ENCODE assay signal across 17 cellular contexts in the genomic region with DNA sequence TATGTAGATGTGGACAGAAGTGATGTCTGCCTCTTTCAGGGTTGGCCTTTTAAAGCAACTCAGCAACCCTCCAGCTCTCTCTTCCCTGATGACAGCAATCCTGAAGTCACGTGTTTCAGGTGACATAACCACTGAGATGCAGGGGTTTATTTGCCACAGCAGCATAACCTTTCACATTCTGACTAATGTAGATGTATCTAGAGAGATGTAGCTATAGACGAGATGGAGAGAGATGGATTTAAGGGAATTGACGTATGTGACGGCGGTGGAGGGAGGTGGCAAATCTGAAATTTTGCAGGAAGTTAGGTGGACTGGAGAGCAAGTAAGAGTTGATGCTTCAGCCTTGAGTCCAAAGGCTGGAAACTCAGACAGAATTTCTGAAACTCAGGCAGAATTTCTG.
DNase-seq lines count a peak whose midpoint lies in the region; ATAC-seq and TF ChIP-seq lines count a peak whose summit lies in the region.
"Had no signal": no experiment of that assay in that cellular context is flagged by ENCODE, and none has a peak within 500 bp of the region (broad histone marks: within the 10 kb centered on the region; RNA-seq: fewer than 3 reads in every experiment).

No MANE protein-coding gene starts in this region.

- H3K4me1 ChIP-seq in GM23248 (ENCODE audit: insufficient read depth) (peaks cover 73% of the 10 kb centered on the region), ascending aorta (peaks cover 11 to 61% of the 10 kb centered on the region in 2 donors), lower lobe of right lung (peaks cover 71% of the 10 kb centered on the region)

- H3K9me3 Mint-ChIP-seq in stimulated activated naive CD8-positive, alpha-beta T cell treated with anti-CD3 and anti-CD28 coated beads, Interleukin-15, amount 100 ng/mL, for 72 hours, result peaks cover 0 to 5% of the 10 kb centered on the region in 2 donors
- H3K9me3 Mint-ChIP-seq: activated naive CD4-positive, alpha-beta T cell treated with anti-CD3 and anti-CD28 coated beads for 36 hours; stimulated activated naive B cell treated with anti-CD40 and anti-IgM and Interleukin-4, amounts not matched to agents 10 μg/mL and 1 μg/mL and 100 μg/mL, for 72 hours had no signal

- H3K36me3 ChIP-seq in GM23248 (ENCODE audit: low read depth), result no peaks in the 10 kb centered on the region
- H3K36me3 ChIP-seq in ascending aorta, result no peaks in the 10 kb centered on the region
- no peaks in the 10 kb centered on the region for H3K36me3 ChIP-seq in lower lobe of right lung

- H3K27me3 Mint-ChIP-seq in stimulated activated naive CD8-positive, alpha-beta T cell treated with anti-CD3 and anti-CD28 coated beads, Interleukin-15, amount 100 ng/mL, for 72 hours, result no peaks in the 10 kb centered on the region
- H3K27me3 Mint-ChIP-seq: stimulated activated naive B cell treated with anti-CD40 and anti-IgM and Interleukin-4, amounts not matched to agents 10 μg/mL and 1 μg/mL and 100 μg/mL, for 72 hours had no signal

- H3K4me2 ChIP-seq in GM23248 (ENCODE audit: unreplicated experiment), result no peak overlapping the region

- no peaks in the 10 kb centered on the region for H3K9me3 ChIP-seq in GM23248 (ENCODE audit: low read depth)
- no peaks in the 10 kb centered on the region for H3K9me3 ChIP-seq in ascending aorta
- H3K9me3 ChIP-seq in lower lobe of right lung, result no peaks in the 10 kb centered on the region

- no peak for ATAC-seq in lower lobe of right lung
- ATAC-seq in stimulated activated naive CD8-positive, alpha-beta T cell treated with anti-CD3 and anti-CD28 coated beads, Interleukin-15, amount 100 ng/mL, for 72 hours, result no peak
- ATAC-seq: HCT116; stimulated activated naive B cell treated with anti-CD40 and anti-IgM and Interleukin-4, amounts not matched to agents 10 μg/mL and 1 μg/mL and 100 μg/mL, for 72 hours; WTC11 had no signal

- no peak overlapping the region for H3K9ac ChIP-seq in GM23248

- no peaks in the 10 kb centered on the region for H4K20me1 ChIP-seq in GM23248 (ENCODE audit: insufficient read depth)

- H3K27ac ChIP-seq in GM23248 (peak overlapping the region; percentile 23), ascending aorta (peak overlapping the region; percentile 63), lower lobe of right lung (peak overlapping the region; percentile 2), skin epidermis (peak overlapping the region in 13 of 21 experiments; percentile 12 to 83 (median 58))

- no peak for DNase-seq in GM23248
- peak in 1 of 2 donors; percentile 25 for DNase-seq in ascending aorta (ENCODE audit: low spot score in 2 of 2)
- no peak for DNase-seq in lower lobe of right lung
- DNase-seq in LoVo (ENCODE audit: low spot score), result no peak
- no peak for DNase-seq in posterior vena cava (ENCODE audit: low spot score)
- no peak for DNase-seq in erythroblast (lab: John Stamatoyannopoulos, UW)
- no peak for DNase-seq in stimulated activated naive CD8-positive, alpha-beta T cell treated with anti-CD3 and anti-CD28 coated beads, Interleukin-15, amount 100 ng/mL, for 72 hours
- DNase-seq: activated naive CD4-positive, alpha-beta T cell treated with anti-CD3 and anti-CD28 coated beads for 36 hours; AML-193; DMS 273 treated with DMSO at 0.1 percent for 48 hours; NCI-H1092; NCI-H82; small intestine; stimulated activated naive B cell treated with anti-CD40 and anti-IgM and Interleukin-4, amounts not matched to agents 10 μg/mL and 1 μg/mL and 100 μg/mL, for 72 hours had no signal

- H3K27me3 ChIP-seq in GM23248 (replicated peaks; ENCODE audit: insufficient read depth) (no peaks in the 10 kb centered on the region), ascending aorta (no peaks in the 10 kb centered on the region), lower lobe of right lung (ENCODE audit: low read depth) (no peaks in the 10 kb centered on the region)

- intact Hi-C loops in ascending aorta (cut with DNase I), result no loop called here
- intact Hi-C loops in lower lobe of right lung (cut with DNase I), result no loop called here
- intact Hi-C loops in posterior vena cava (cut with DNase I), result loop anchor here in 1 of 2 donors (10.0 kb wide), 1 partner anchor 122 kb away; no protein-coding TSS in a partner anchor

- H2AFZ ChIP-seq in GM23248, result no peak overlapping the region

- H3K4me3 ChIP-seq in GM23248, result no peak overlapping the region
- H3K4me3 ChIP-seq in ascending aorta, result no peak overlapping the region
- no peak overlapping the region for H3K4me3 ChIP-seq in lower lobe of right lung
- H3K4me3 ChIP-seq in skin epidermis, result no peak overlapping the region

- TF ChIP-seq CTCF in ascending aorta (IDR thresholded peaks at IDR 0.05) (no peak), lower lobe of right lung (IDR thresholded peaks at IDR 0.05) (no peak)

- H3K4me1 Mint-ChIP-seq in stimulated activated naive CD8-positive, alpha-beta T cell treated with anti-CD3 and anti-CD28 coated beads, Interleukin-15, amount 100 ng/mL, for 72 hours, result peaks cover 50% of the 10 kb centered on the region

- in situ Hi-C loops in GM23248 (cut with MboI), result no loop called here

- H3K9me2 ChIP-seq in GM23248 (ENCODE audit: insufficient read depth), result no peaks in the 10 kb centered on the region

- no peak overlapping the region for H3K4me3 Mint-ChIP-seq in stimulated activated naive CD8-positive, alpha-beta T cell treated with anti-CD3 and anti-CD28 coated beads, Interleukin-15, amount 100 ng/mL, for 72 hours
- H3K4me3 Mint-ChIP-seq: activated naive CD4-positive, alpha-beta T cell treated with anti-CD3 and anti-CD28 coated beads for 36 hours; stimulated activated naive B cell treated with anti-CD40 and anti-IgM and Interleukin-4, amounts not matched to agents 10 μg/mL and 1 μg/mL and 100 μg/mL, for 72 hours; WTC11 had no signal

- TF ChIP-seq POLR2A in erythroblast (IDR thresholded peaks at IDR 0.05; ENCODE audit: low read length), result no peak

- WGBS in GM23248 (ENCODE audit: low coverage in 1 of 2, low lambda C conversion rate in 2 of 2, missing lambda C conversion rate in 2 of 2), 2 experiments, result 98 to 99% methylated on average over 5 of the region's 5 CpGs

- H3F3A ChIP-seq in GM23248 (ENCODE audit: insufficient read depth), result peaks cover 56% of the 10 kb centered on the region

- no peaks in the 10 kb centered on the region for H3K79me2 ChIP-seq in GM23248 (ENCODE audit: insufficient read depth)

- no peak overlapping the region for H3K27ac Mint-ChIP-seq in stimulated activated naive CD8-positive, alpha-beta T cell treated with anti-CD3 and anti-CD28 coated beads, Interleukin-15, amount 100 ng/mL, for 72 hours
- H3K27ac Mint-ChIP-seq: activated naive CD4-positive, alpha-beta T cell treated with anti-CD3 and anti-CD28 coated beads for 36 hours; WTC11 had no signal

Comparison
In these comparisons a context has a peak if more than half of its experiments do, and no peak if none do; other contexts are left out.
1. H3K27ac ChIP-seq: peak in every context shown above with its lines; median percentile 63 in ascending aorta; 58 in skin epidermis; 23 in GM23248; 2 in lower lobe of right lung.